18 cellular contexts compared by ENCODE assay signal in genomic region chr1:63134501-63135173, GRCh38.
"Had no signal": no experiment of that assay in that cellular context is flagged by ENCODE, and none has a peak within 500 bp of the region (broad histone marks: within the 10 kb centered on the region; RNA-seq: fewer than 3 reads in every experiment).

No MANE protein-coding gene starts in this region.

- H3K4me1 Mint-ChIP-seq: activated naive CD4-positive, alpha-beta T cell treated with anti-CD3 and anti-CD28 coated beads, Interleukin-2, amount 50 U/mL, for 24 hours; natural killer cell; stimulated activated naive B cell treated with anti-CD40 and anti-IgM and Interleukin-4, amounts not matched to agents 10 μg/mL and 1 μg/mL and 100 μg/mL, for 72 hours; T-helper 17 cell had no signal

- H3K36me3 Mint-ChIP-seq: activated naive CD4-positive, alpha-beta T cell treated with anti-CD3 and anti-CD28 coated beads, Interleukin-2, amount 50 U/mL, for 24 hours; natural killer cell; stimulated activated naive B cell treated with anti-CD40 and anti-IgM and Interleukin-4, amounts not matched to agents 10 μg/mL and 1 μg/mL and 100 μg/mL, for 72 hours had no signal

- H3K4me3 ChIP-seq: ascending aorta, pancreas, thyroid gland, uterus had no signal

- H3K9me3 ChIP-seq: ascending aorta, neutrophil, pancreas, thyroid gland, uterus had no signal

- H3K36me3 ChIP-seq: ascending aorta, neutrophil, pancreas, thyroid gland had no signal

- H3K27me3 ChIP-seq: ascending aorta, neutrophil, thyroid gland, uterus had no signal

- FAIRE-seq: frontal cortex, pancreas had no signal

- H3K4me1 ChIP-seq: ascending aorta, pancreas, thyroid gland, uterus had no signal

- H3K27ac Mint-ChIP-seq: activated naive CD4-positive, alpha-beta T cell treated with anti-CD3 and anti-CD28 coated beads, Interleukin-2, amount 50 U/mL, for 24 hours; activated T-cell treated with anti-CD3 and anti-CD28 coated beads, Interleukin-2, amount 50 U/mL, for 72 hours; natural killer cell; stimulated activated naive B cell treated with anti-CD40 and anti-IgM and Interleukin-4, amounts not matched to agents 10 μg/mL and 1 μg/mL and 100 μg/mL, for 72 hours; T-helper 17 cell had no signal

- H3K9me3 Mint-ChIP-seq: activated T-cell treated with anti-CD3 and anti-CD28 coated beads, Interleukin-2, amount 50 U/mL, for 72 hours; natural killer cell; stimulated activated naive B cell treated with anti-CD40 and anti-IgM and Interleukin-4, amounts not matched to agents 10 μg/mL and 1 μg/mL and 100 μg/mL, for 72 hours had no signal

- DNase-seq: activated CD4-positive, CD25-positive, alpha-beta regulatory T cell treated with anti-CD3 and anti-CD28 coated beads, Interleukin-2, amount 50 U/mL, for 72 hours; activated CD8-positive, alpha-beta memory T cell treated with anti-CD3 and anti-CD28 coated beads for 24 hours; activated gamma-delta T cell; activated T-cell treated with anti-CD3 and anti-CD28 coated beads, Interleukin-2, amount 50 U/mL, for 72 hours; erythroblast; kidney glomerular epithelial cell; mesendoderm; natural killer cell; pancreas; stimulated activated naive B cell treated with anti-CD40 and anti-IgM and Interleukin-4, amounts not matched to agents 10 μg/mL and 1 μg/mL and 100 μg/mL, for 72 hours; T-helper 17 cell; thyroid gland; uterus had no signal

- ATAC-seq: activated T-cell treated with anti-CD3 and anti-CD28 coated beads, Interleukin-2, amount 50 U/mL, for 72 hours; natural killer cell; stimulated activated naive B cell treated with anti-CD40 and anti-IgM and Interleukin-4, amounts not matched to agents 10 μg/mL and 1 μg/mL and 100 μg/mL, for 72 hours; T-helper 17 cell had no signal

- H3K27ac ChIP-seq: ascending aorta, neutrophil, thyroid gland, uterus, VCaP had no signal

- H3K4me3 Mint-ChIP-seq: activated naive CD4-positive, alpha-beta T cell treated with anti-CD3 and anti-CD28 coated beads, Interleukin-2, amount 50 U/mL, for 24 hours; activated T-cell treated with anti-CD3 and anti-CD28 coated beads, Interleukin-2, amount 50 U/mL, for 72 hours; natural killer cell; stimulated activated naive B cell treated with anti-CD40 and anti-IgM and Interleukin-4, amounts not matched to agents 10 μg/mL and 1 μg/mL and 100 μg/mL, for 72 hours; T-helper 17 cell had no signal
